8 cellular contexts compared by ENCODE assay signal in the genomic region with DNA sequence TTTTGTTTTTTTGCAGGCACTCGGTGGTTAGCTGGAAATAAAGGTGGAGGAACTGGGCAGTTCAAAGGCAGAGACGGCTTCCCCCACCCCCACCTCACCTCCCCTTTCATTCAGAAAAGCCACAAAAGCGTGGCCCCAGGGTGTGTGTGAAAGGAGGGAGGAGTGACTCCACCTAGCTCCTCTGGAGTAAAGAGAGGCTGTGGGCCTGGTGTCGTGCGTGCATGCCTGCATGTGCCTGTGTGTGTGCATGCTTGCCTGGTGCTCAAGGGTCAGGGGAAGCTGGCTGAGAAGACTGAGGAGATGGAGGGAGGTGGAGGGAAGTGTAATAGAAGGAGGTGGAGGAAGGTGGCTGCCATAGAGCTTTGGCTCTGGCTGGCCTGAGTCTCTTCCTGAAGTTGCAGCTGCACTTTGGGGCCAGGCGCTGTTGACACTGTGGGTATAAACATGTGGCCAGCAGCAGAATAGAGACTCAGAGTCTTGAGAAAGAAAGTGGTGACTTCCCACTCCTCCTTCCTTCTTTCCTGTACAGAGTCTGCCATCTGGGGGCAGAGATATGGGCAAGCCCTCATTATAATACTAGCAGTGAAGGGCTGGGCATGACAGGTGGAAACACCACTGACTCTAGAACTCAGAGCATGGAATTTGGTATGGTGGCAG. TPM values are rescaled to one million over a fixed set of nuclear protein-coding genes. Genes with fewer than 3 reads are reported as not detected.
A peak's percentile ranks its signal among the peaks of the same experiment; 100 is the strongest.
DNase-seq lines count a peak whose midpoint lies in the region; ATAC-seq and TF ChIP-seq lines count a peak whose summit lies in the region.

No MANE protein-coding gene starts in this region.

- H3K36me3 Mint-ChIP-seq in stimulated activated memory B cell treated with anti-CD40 and anti-IgM and Interleukin-4, amounts not matched to agents 10 μg/mL and 1 μg/mL and 100 μg/mL, for 72 hours, result no peaks in the 10 kb centered on the region

- H3K27ac ChIP-seq in foreskin keratinocyte, result no peak overlapping the region

- TF ChIP-seq CTCF in foreskin keratinocyte (conservative IDR thresholded peaks at IDR 0.05), result peak; percentile 42

- H3K27me3 Mint-ChIP-seq in stimulated activated memory B cell treated with anti-CD40 and anti-IgM and Interleukin-4, amounts not matched to agents 10 μg/mL and 1 μg/mL and 100 μg/mL, for 72 hours, result no peaks in the 10 kb centered on the region

- H3K9me3 Mint-ChIP-seq in stimulated activated memory B cell treated with anti-CD40 and anti-IgM and Interleukin-4, amounts not matched to agents 10 μg/mL and 1 μg/mL and 100 μg/mL, for 72 hours, result no peaks in the 10 kb centered on the region

- H3K27me3 ChIP-seq in foreskin keratinocyte, result no peaks in the 10 kb centered on the region

- peak; percentile 92 for ATAC-seq in GM21825 (IDR thresholded peaks at IDR 0.05; ENCODE audit: unreplicated experiment)
- peak; percentile 66 for ATAC-seq in foreskin keratinocyte
- ATAC-seq in stimulated activated memory B cell treated with anti-CD40 and anti-IgM and Interleukin-4, amounts not matched to agents 10 μg/mL and 1 μg/mL and 100 μg/mL, for 72 hours, result peak; percentile 88

- peaks cover 20% of the 10 kb centered on the region for H3K4me1 Mint-ChIP-seq in stimulated activated memory B cell treated with anti-CD40 and anti-IgM and Interleukin-4, amounts not matched to agents 10 μg/mL and 1 μg/mL and 100 μg/mL, for 72 hours

- peak overlapping the region; percentile 84 for H3K27ac Mint-ChIP-seq in stimulated activated memory B cell treated with anti-CD40 and anti-IgM and Interleukin-4, amounts not matched to agents 10 μg/mL and 1 μg/mL and 100 μg/mL, for 72 hours

- no peak overlapping the region for H3K4me3 ChIP-seq in Jurkat, Clone E6-1 (ENCODE audit: low read length)

- peak overlapping the region; percentile 55 for H3K4me3 Mint-ChIP-seq in stimulated activated memory B cell treated with anti-CD40 and anti-IgM and Interleukin-4, amounts not matched to agents 10 μg/mL and 1 μg/mL and 100 μg/mL, for 72 hours

- peak; percentile 55 for DNase-seq in activated CD4-positive, alpha-beta T cell treated with anti-CD3 and anti-CD28 coated beads for 48 hours
- no peak for DNase-seq in activated CD4-positive, alpha-beta T cell treated with anti-CD3 and anti-CD28 coated beads, Interleukin-2, amount 50 U/mL, for 4 hours
- DNase-seq in Jurkat, Clone E6-1 (ENCODE audit: low read depth, low spot score), result peak; percentile 36
- peak; percentile 25 for DNase-seq in SKM-1 (lab: John Stamatoyannopoulos, UW; ENCODE audit: unreplicated experiment)
- peak in 1 of 2 donors; percentile 42 for DNase-seq in foreskin keratinocyte
- DNase-seq in amniotic stem cell (lab: John Stamatoyannopoulos, UW), result no peak

- H3K4me1 ChIP-seq in foreskin keratinocyte, result peaks cover 12% of the 10 kb centered on the region

RNA-seq across cellular contexts. Expression of gene SINHCAF, which starts 36.9 kb away (rescaled TPM):
- polyA plus RNA-seq in Jurkat, Clone E6-1 (2012; ENCODE audit: insufficient read depth, insufficient read length), result 124 TPM
- total RNA-seq in foreskin keratinocyte, result 62.1 and 66.6 TPM in 2 replicates
- polyA plus RNA-seq in foreskin keratinocyte, result 28.9 and 35.1 TPM in 2 replicates

Comparison
In these comparisons a context has a peak if more than half of its experiments do, and no peak if none do; other contexts are left out.
1. DNase-seq: peak in activated CD4-positive, alpha-beta T cell treated with anti-CD3 and anti-CD28 coated beads for 48 hours (single experiment), Jurkat, Clone E6-1 (single experiment) and SKM-1 (single experiment); none in activated CD4-positive, alpha-beta T cell treated with anti-CD3 and anti-CD28 coated beads, Interleukin-2, amount 50 U/mL, for 4 hours (0 of 2) and amniotic stem cell (single experiment).
2. Peak in every context shown above with its lines, with median percentiles within 50 percentile points of each other: ATAC-seq.